8 cellular contexts compared by ENCODE assay signal in genomic region chr13:72727417-72728289, GRCh38. TPM values are rescaled to one million over a fixed set of nuclear protein-coding genes. Genes with fewer than 3 reads are reported as not detected.
DNase-seq lines count a peak whose midpoint lies in the region; TF ChIP-seq lines count a peak whose summit lies in the region.

BORA (plus strand) TSS chr13:72727923; CDS start chr13:72728941, 1,018 bp downstream.
MZT1 (minus strand) TSS chr13:72727629; CDS start chr13:72727602, 27 bp downstream.

- H3K4me3 ChIP-seq in esophagus squamous epithelium: peak within 1 kb of the TSS; percentile 73 to 89 (median 80)

- H3K4me1 ChIP-seq in esophagus squamous epithelium: peaks cover 3 to 35% (median 17%) of the 10 kb centered on the region in 3 donors

- no peaks in the 10 kb centered on the region for H3K9me3 ChIP-seq in esophagus squamous epithelium

- no peaks in the 10 kb centered on the region for H3K27me3 ChIP-seq in esophagus squamous epithelium

- peak in 1 of 4 donors; percentile 42 for TF ChIP-seq POLR2A in esophagus squamous epithelium (IDR thresholded peaks at IDR 0.05)

- TF ChIP-seq CTCF in esophagus squamous epithelium (IDR thresholded peaks at IDR 0.05): no peak

- H3K27ac ChIP-seq in esophagus squamous epithelium: peak within 1 kb of the TSS; percentile 67 to 87 (median 82)

- 0% methylated on average over 8 to 28 of the region's 71 CpGs for WGBS in esophagus squamous epithelium, 2 donors

- H3K36me3 ChIP-seq in esophagus squamous epithelium: peaks cover 0 to 8% (median 0%) of the 10 kb centered on the region in 3 donors

- intact Hi-C loops in esophagus squamous epithelium (cut with DNase I): no loop called here

- DNase-seq in EH (ENCODE audit: low read depth): peak; percentile 98
- DNase-seq in GOT3 (lab: John Stamatoyannopoulos, UW): peak; percentile 89
- peak; percentile 97 for DNase-seq in LHCN-M2 (ENCODE audit: low read depth)
- DNase-seq in RPMI7951 (ENCODE audit: low read depth): peak; percentile 96
- peak; percentile 92 for DNase-seq in activated T-helper 1 cell treated with Interleukin-2 at 50 U/mL for 16 hours (ENCODE audit: low read depth)
- DNase-seq in esophagus squamous epithelium (lab: John Stamatoyannopoulos, UW): peak; percentile 85
- peak; percentile 99 for DNase-seq in myocyte (ENCODE audit: low read depth)
- DNase-seq in stimulated activated CD8-positive, alpha-beta memory T cell treated with anti-CD3 and anti-CD28 coated beads, Interleukin-7, amount 100 ng/mL, for 4 hours (ENCODE audit: low read depth in 2 of 2): peak; percentile 93 to 94

RNA-seq across cellular contexts. Expression of gene BORA, which starts in this region (rescaled TPM):
- total RNA-seq in LHCN-M2 (2014; rRNA removed): 22.2 and 22.7 TPM in 2 replicates
- 3.5 TPM for polyA plus RNA-seq in LHCN-M2 (2012)
- total RNA-seq in RPMI7951 (2014; rRNA removed; shearing (Covaris generic)): 26.0 and 32.7 TPM in 2 replicates
- 1 to 10 TPM; 5.2 to 8.7 (median 6.2) TPM for total RNA-seq in esophagus squamous epithelium
- 3.7 and 7.4 TPM in 2 replicates for total RNA-seq in myocyte
- polyA plus RNA-seq in myocyte (2012): 0.87 TPM

RNA-seq across cellular contexts. Expression of gene MZT1, which starts in this region (rescaled TPM):
- total RNA-seq in LHCN-M2 (2014; rRNA removed) (52.9 and 55.6 TPM in 2 replicates), esophagus squamous epithelium (10 to 100 TPM in 2 of 4 donors, 1 to 10 TPM in 2; 2.8 to 15.0 (median 9.3) TPM), myocyte (28.6 and 36.0 TPM in 2 replicates)
- 11.9 TPM for polyA plus RNA-seq in LHCN-M2 (2012)
- total RNA-seq in RPMI7951 (2014; rRNA removed; shearing (Covaris generic)): 70.0 and 77.7 TPM in 2 replicates
- 9.9 TPM for polyA plus RNA-seq in myocyte (2012)

Comparison
In these comparisons a context has a peak if more than half of its experiments do, and no peak if none do; other contexts are left out.
1. Peak in every context shown above with its lines: DNase-seq, H3K4me3 ChIP-seq and H3K27ac ChIP-seq.